Comparison of ENCODE assay signal across 11 cellular contexts in the genomic region with DNA sequence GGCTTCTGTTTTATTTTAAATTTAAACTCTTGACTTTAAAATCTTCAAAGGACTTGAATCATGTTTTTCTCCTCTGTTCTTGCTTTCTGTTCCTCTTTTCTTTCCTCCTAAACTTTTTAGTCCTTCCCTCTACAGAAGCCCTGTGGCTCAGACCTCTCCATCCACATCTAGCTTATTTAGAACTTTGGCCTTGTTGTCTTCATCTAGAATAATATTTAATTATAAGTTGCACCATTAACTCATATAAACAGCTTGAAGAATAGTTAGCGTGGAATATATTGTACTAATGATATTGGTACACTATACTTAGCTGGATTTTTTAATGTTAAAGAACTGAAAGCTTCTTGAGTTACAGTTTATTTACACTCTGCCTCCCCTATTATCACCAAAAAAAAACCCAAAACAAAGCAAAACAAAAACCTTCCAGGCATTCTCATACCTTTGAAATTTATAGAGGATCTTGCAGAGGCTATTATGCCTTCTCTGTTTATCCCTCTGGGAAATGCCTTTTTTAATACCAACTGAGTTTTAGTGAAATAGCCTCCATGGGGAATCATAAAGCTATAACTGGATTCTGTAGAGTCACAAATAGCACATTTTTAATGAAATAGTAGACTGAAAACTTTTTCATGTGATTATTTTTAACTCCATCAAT. TPM values are rescaled to one million over a fixed set of nuclear protein-coding genes. Genes with fewer than 3 reads are reported as not detected.
DNase-seq lines count a peak whose midpoint lies in the region; ATAC-seq and TF ChIP-seq lines count a peak whose summit lies in the region.
"Had no signal": no experiment of that assay in that cellular context is flagged by ENCODE, and none has a peak within 500 bp of the region (broad histone marks: within the 10 kb centered on the region; RNA-seq: fewer than 3 reads in every experiment).

No MANE protein-coding gene starts in this region.

- no peaks in the 10 kb centered on the region for H3K9me3 ChIP-seq in ectodermal cell (ENCODE audit: control insufficient read depth, low read length)

- H3K27me3 ChIP-seq in ectodermal cell (ENCODE audit: control insufficient read depth, insufficient read depth, low read length, poor library complexity, severe bottlenecking) = no peaks in the 10 kb centered on the region

- TF ChIP-seq CTCF in glutamatergic neuron (IDR thresholded peaks at IDR 0.05; ENCODE audit: partially characterized antibody, unreplicated experiment) = no peak

- H3K27ac Mint-ChIP-seq in immature natural killer cell = no peak overlapping the region
- no peak overlapping the region for H3K27ac Mint-ChIP-seq in glutamatergic neuron (ENCODE audit: unreplicated experiment)

- H3K4me1 Mint-ChIP-seq in immature natural killer cell (no peaks in the 10 kb centered on the region), glutamatergic neuron (ENCODE audit: low read depth, unreplicated experiment) (no peaks in the 10 kb centered on the region)

- peak overlapping the region; percentile 80 for H3K27ac ChIP-seq in ectodermal cell (ENCODE audit: insufficient read depth, low read depth, low read length, poor library complexity, severe bottlenecking)

- H3K9me3 Mint-ChIP-seq in immature natural killer cell = no peaks in the 10 kb centered on the region
- no peaks in the 10 kb centered on the region for H3K9me3 Mint-ChIP-seq in glutamatergic neuron (ENCODE audit: unreplicated experiment)

- WGBS in ectodermal cell, 2 experiments = no CpG with 5 or more reads among the region's 1 CpG

- H3K36me3 Mint-ChIP-seq in immature natural killer cell (no peaks in the 10 kb centered on the region), glutamatergic neuron (ENCODE audit: unreplicated experiment) (no peaks in the 10 kb centered on the region)
- H3K36me3 Mint-ChIP-seq: CD4-positive, CD25-positive, alpha-beta regulatory T cell had no signal

- H3K36me3 ChIP-seq in ectodermal cell (ENCODE audit: control insufficient read depth, insufficient read depth, low read length) = no peaks in the 10 kb centered on the region

- TF ChIP-seq POLR2A in GM18505 (IDR thresholded peaks at IDR 0.05; ENCODE audit: borderline replicate concordance, extremely low read depth, insufficient read depth, insufficient read length) = no peak

- no peaks in the 10 kb centered on the region for H3K27me3 Mint-ChIP-seq in immature natural killer cell (ENCODE audit: low read depth in 3 of 3)
- peaks cover 2% of the 10 kb centered on the region for H3K27me3 Mint-ChIP-seq in glutamatergic neuron (ENCODE audit: unreplicated experiment)
- H3K27me3 Mint-ChIP-seq: CD4-positive, CD25-positive, alpha-beta regulatory T cell had no signal

- DNase-seq in hippocampal formation (lab: John Stamatoyannopoulos, UW) = no peak
- DNase-seq in immature natural killer cell = no peak
- DNase-seq in glutamatergic neuron = no peak
- no peak for DNase-seq in stimulated activated CD4-positive, alpha-beta T cell treated with anti-CD3 and anti-CD28 coated beads, Interleukin-15, amount 100 ng/mL, for 24 hours
- DNase-seq: activated effector memory CD4-positive, alpha-beta T cell treated with anti-CD3 and anti-CD28 coated beads, Interleukin-2, amount 50 U/mL, for 16 hours; CD4-positive, CD25-positive, alpha-beta regulatory T cell; stimulated activated CD4-positive, alpha-beta T cell treated with anti-CD3 and anti-CD28 coated beads, Interleukin-4, amount 100 ng/mL, for 4 hours had no signal

- H3K4me3 ChIP-seq in ectodermal cell (ENCODE audit: insufficient read depth, low read depth, low read length) = no peak overlapping the region

- ATAC-seq in GM18505 (IDR thresholded peaks at IDR 0.05; ENCODE audit: unreplicated experiment) = peak; percentile 88
- ATAC-seq in GM21528 (IDR thresholded peaks at IDR 0.05; ENCODE audit: low FRiP score, unreplicated experiment) = peak; percentile 90
- ATAC-seq in HG03378 (IDR thresholded peaks at IDR 0.05; ENCODE audit: unreplicated experiment) = peak; percentile 92

- H3K4me1 ChIP-seq in ectodermal cell (ENCODE audit: control insufficient read depth, insufficient read depth, low read length) = peaks cover 11% of the 10 kb centered on the region

- H3K4me3 Mint-ChIP-seq in immature natural killer cell (no peak overlapping the region), glutamatergic neuron (ENCODE audit: unreplicated experiment) (no peak overlapping the region)
- H3K4me3 Mint-ChIP-seq: CD4-positive, CD25-positive, alpha-beta regulatory T cell had no signal

RNA-seq across cellular contexts. Expression of a gene that starts 9.2 kb away (rescaled TPM):
- 0.24 TPM for polyA plus RNA-seq in ectodermal cell (2013, experiment 1 of 4)
- 1.0 TPM for polyA plus RNA-seq in ectodermal cell (2013, experiment 2 of 4)
- 0.53 TPM for polyA plus RNA-seq in ectodermal cell (2013, experiment 3 of 4)
- 0.49 TPM for polyA plus RNA-seq in ectodermal cell (2013, experiment 4 of 4)
- polyA plus RNA-seq in immature natural killer cell = 1 to 10 TPM in 1 of 3 donors, under 1 TPM in 1, not detected in 1; 0.69 to 1.5 TPM
- total RNA-seq in glutamatergic neuron (ENCODE audit: unreplicated experiment) = 0.51 TPM
